ENCODE assay signal across 12 cellular contexts in the genomic region with DNA sequence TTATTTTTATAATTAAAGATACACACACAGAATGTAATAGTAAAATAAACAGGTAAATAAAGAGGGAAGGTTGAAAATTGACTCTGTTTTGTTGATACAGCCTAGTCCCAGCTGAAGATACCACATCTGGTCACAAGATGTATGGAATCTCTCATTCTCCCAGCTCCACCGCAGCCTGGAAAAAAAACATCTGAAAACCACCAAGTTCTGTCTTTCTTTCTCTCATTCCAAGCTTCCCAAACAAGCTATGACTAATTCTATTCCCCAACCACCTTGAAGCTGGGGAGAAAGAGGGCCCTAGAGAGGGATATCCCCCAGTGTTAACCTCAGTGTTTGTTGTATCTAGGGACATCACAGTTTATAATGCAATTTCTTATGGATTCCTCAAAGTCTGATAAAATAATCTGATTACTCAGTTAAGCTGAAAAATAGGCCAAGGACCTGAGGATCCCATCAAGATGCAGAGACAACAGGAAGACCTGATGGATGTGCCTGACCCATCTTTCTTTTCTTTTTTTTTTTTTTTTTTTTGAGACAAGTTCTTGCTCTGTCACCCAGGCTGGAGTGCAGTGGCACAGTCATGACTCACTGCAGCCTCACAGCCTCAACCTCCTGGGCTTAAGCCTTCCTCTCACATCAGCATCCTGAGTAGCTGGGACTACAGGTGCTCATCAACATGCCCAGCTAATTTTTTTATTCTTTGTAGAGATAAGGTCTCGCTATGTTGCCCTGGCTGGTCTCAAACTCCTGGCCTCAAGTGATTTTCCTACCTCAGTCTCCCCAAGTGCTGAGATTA. TPM values are rescaled to one million over a fixed set of nuclear protein-coding genes. Genes with fewer than 3 reads are reported as not detected.
DNase-seq lines count a peak whose midpoint lies in the region; ATAC-seq and TF ChIP-seq lines count a peak whose summit lies in the region.
"Had no signal": no experiment of that assay in that cellular context is flagged by ENCODE, and none has a peak within 500 bp of the region (broad histone marks: within the 10 kb centered on the region; RNA-seq: fewer than 3 reads in every experiment).

No MANE protein-coding gene starts in this region.

- no peaks in the 10 kb centered on the region for H3K36me3 ChIP-seq in kidney epithelial cell (ENCODE audit: control insufficient read depth, insufficient read depth, low read length)
- no peaks in the 10 kb centered on the region for H3K36me3 ChIP-seq in mucosa of descending colon (ENCODE audit: low read depth)
- H3K36me3 ChIP-seq in mesendoderm (ENCODE audit: control insufficient read depth, insufficient read depth, low read length): no peaks in the 10 kb centered on the region

- H3K79me1 ChIP-seq in mesendoderm (ENCODE audit: low read length): no peaks in the 10 kb centered on the region

- H3K4me1 ChIP-seq in mucosa of descending colon (ENCODE audit: low read depth) (peaks cover 4% of the 10 kb centered on the region), mesendoderm (ENCODE audit: control insufficient read depth, low read depth, low read length) (no peaks in the 10 kb centered on the region)

- intact Hi-C loops in mucosa of descending colon (cut with DNase I, micrococcal nuclease): no loop called here

- H3K4me3 Mint-ChIP-seq in brain: no peak overlapping the region
- H3K4me3 Mint-ChIP-seq in T-cell: no peak overlapping the region
- H3K4me3 Mint-ChIP-seq: activated naive CD8-positive, alpha-beta T cell; CD4-positive, CD25-positive, alpha-beta regulatory T cell; natural killer cell treated with Interleukin-12 subunit alpha and Interleukin-12 subunit beta and Interleukin-15 and Interleukin-18, amount 100 ng/mL, for 72 hours had no signal

- no peak overlapping the region for H2BK15ac ChIP-seq in mesendoderm (replicated peaks; ENCODE audit: low read depth)

- POLR2A ChIA-PET in T-cell (lab: Charles Lee): no interaction called here

- H2AK5ac ChIP-seq in mesendoderm (ENCODE audit: low read length): no peak overlapping the region

- H3K4me2 ChIP-seq in mesendoderm (ENCODE audit: low read length): no peak overlapping the region

- H3K27ac Mint-ChIP-seq in brain: peak overlapping the region in 4 of 5 experiments; percentile 7 to 94 (median 53)
- H3K27ac Mint-ChIP-seq in T-cell: no peak overlapping the region
- H3K27ac Mint-ChIP-seq: activated naive CD8-positive, alpha-beta T cell; natural killer cell treated with Interleukin-12 subunit alpha and Interleukin-12 subunit beta and Interleukin-15 and Interleukin-18, amount 100 ng/mL, for 72 hours had no signal

- H3K27me3 ChIP-seq in kidney epithelial cell (ENCODE audit: control insufficient read depth, insufficient read depth, low read length) (no peaks in the 10 kb centered on the region), mesendoderm (ENCODE audit: insufficient read depth, low read length, poor library complexity) (no peaks in the 10 kb centered on the region)

- peaks cover 0 to under 1% (median 0%) of the 10 kb centered on the region in 5 experiments for H3K9me3 Mint-ChIP-seq in brain
- no peaks in the 10 kb centered on the region for H3K9me3 Mint-ChIP-seq in T-cell
- H3K9me3 Mint-ChIP-seq: CD4-positive, CD25-positive, alpha-beta regulatory T cell; natural killer cell treated with Interleukin-12 subunit alpha and Interleukin-12 subunit beta and Interleukin-15 and Interleukin-18, amount 100 ng/mL, for 72 hours had no signal

- WGBS in mesendoderm (ENCODE audit: extremely low coverage, insufficient coverage, low lambda C conversion rate): no CpG with 5 or more reads among the region's 2 CpGs

- H3K27ac ChIP-seq in mesendoderm (ENCODE audit: low read depth, low read length): no peak overlapping the region

- H3K4me1 Mint-ChIP-seq in brain (peaks cover 83% of the 10 kb centered on the region), T-cell (no peaks in the 10 kb centered on the region)

- CTCF ChIA-PET in T-cell (lab: Charles Lee): no interaction called here

- no peak overlapping the region for H3K23ac ChIP-seq in mesendoderm (ENCODE audit: low read length)

- no peak overlapping the region for H3K56ac ChIP-seq in mesendoderm (ENCODE audit: low read length)

- H3K4ac ChIP-seq in mesendoderm (ENCODE audit: low read depth, low read length): no peak overlapping the region

- no peak overlapping the region for H4K8ac ChIP-seq in mesendoderm (ENCODE audit: low read depth, low read length)

- no peak overlapping the region for H2BK5ac ChIP-seq in mesendoderm (ENCODE audit: low read length)

- H3K9me3 ChIP-seq in mucosa of descending colon: no peaks in the 10 kb centered on the region

- H4K5ac ChIP-seq in mesendoderm (ENCODE audit: low read length): no peak overlapping the region

- TF ChIP-seq CTCF in HFF-Myc (IDR thresholded peaks at IDR 0.05; ENCODE audit: low read depth, low read length, missing control alignments) (no peak), brain (conservative IDR thresholded peaks at IDR 0.05) (no peak), kidney epithelial cell (IDR thresholded peaks at IDR 0.05; ENCODE audit: insufficient read depth, low read length, poor library complexity, severe bottlenecking) (no peak), mucosa of descending colon (IDR thresholded peaks at IDR 0.05) (no peak)

- H3K36me3 Mint-ChIP-seq in brain (peaks cover 37% of the 10 kb centered on the region), T-cell (no peaks in the 10 kb centered on the region)
- H3K36me3 Mint-ChIP-seq: activated naive CD8-positive, alpha-beta T cell; CD4-positive, CD25-positive, alpha-beta regulatory T cell; natural killer cell treated with Interleukin-12 subunit alpha and Interleukin-12 subunit beta and Interleukin-15 and Interleukin-18, amount 100 ng/mL, for 72 hours had no signal

- H3K9ac ChIP-seq in mesendoderm (ENCODE audit: low read length): no peak overlapping the region

- no peaks in the 10 kb centered on the region for H3K79me2 ChIP-seq in mesendoderm (ENCODE audit: control insufficient read depth, insufficient read depth, low read length)

- DNase-seq in Caki2 (ENCODE audit: low read depth) (peak; percentile 21), HFF-Myc (ENCODE audit: extremely low read depth, low read depth) (peak; percentile 79), kidney epithelial cell (ENCODE audit: low read depth) (peak; percentile 25), T-cell (no peak), mucosa of descending colon (no peak), mesendoderm (no peak), NCI-H146 (lab: John Stamatoyannopoulos, UW) (no peak)
- DNase-seq: CD4-positive, CD25-positive, alpha-beta regulatory T cell; glutamatergic neuron had no signal

- no peak overlapping the region for H2BK120ac ChIP-seq in mesendoderm (ENCODE audit: low read depth, low read length)

- ATAC-seq in T-cell (replicated peaks in 1 of 4) (no peak), mucosa of descending colon (no peak)
- ATAC-seq: natural killer cell treated with Interleukin-12 subunit alpha and Interleukin-12 subunit beta and Interleukin-15 and Interleukin-18, amount 100 ng/mL, for 72 hours had no signal

- no peak overlapping the region for H3K18ac ChIP-seq in mesendoderm (ENCODE audit: low read length)

- in situ Hi-C loops in Caki2 (cut with HindIII; ENCODE audit: low pct_unique_long_range_greater_than_20kb, low sequenced_read_pairs): no loop called here

- H3K4me3 ChIP-seq in HFF-Myc (replicated peaks; ENCODE audit: low read depth, low read length): no peak overlapping the region
- no peak overlapping the region for H3K4me3 ChIP-seq in kidney epithelial cell (ENCODE audit: low read depth, low read length)
- no peak overlapping the region for H3K4me3 ChIP-seq in mucosa of descending colon
- no peak overlapping the region for H3K4me3 ChIP-seq in mesendoderm (ENCODE audit: low read length)

- H3K27me3 Mint-ChIP-seq in brain: no peaks in the 10 kb centered on the region
- H3K27me3 Mint-ChIP-seq in T-cell: peaks cover 0 to under 1% of the 10 kb centered on the region in 2 donors
- H3K27me3 Mint-ChIP-seq: activated naive CD8-positive, alpha-beta T cell; CD4-positive, CD25-positive, alpha-beta regulatory T cell had no signal

RNA-seq across cellular contexts. Expression of gene SRGAP3, which starts 38.1 kb away (rescaled TPM):
- total RNA-seq in Caki2 (2014; rRNA removed; shearing (Covaris generic); ENCODE audit: low replicate concordance): 1.8 and 7.6 TPM in 2 replicates
- polyA plus RNA-seq in brain (ENCODE audit: insufficient read depth, low read depth, low replicate concordance): 9.8 TPM
- 2.7 and 4.9 TPM in 2 replicates for total RNA-seq in kidney epithelial cell
- 1 to 10 TPM; 1.4 to 4.4 (median 2.8) TPM for total RNA-seq in T-cell
- 1 to 10 TPM; 6.4 to 9.0 (median 8.6) TPM for total RNA-seq in mucosa of descending colon
- 1.6 TPM for polyA plus RNA-seq in mesendoderm (2013, experiment 1 of 2)
- polyA plus RNA-seq in mesendoderm (2013, experiment 2 of 2): 2.1 TPM

Comparison
In these comparisons a context has a peak if more than half of its experiments do, and no peak if none do; other contexts are left out.
1. DNase-seq: peak in Caki2 (single experiment), HFF-Myc (single experiment) and kidney epithelial cell (single experiment); none in T-cell (0 of 34), mucosa of descending colon (0 of 3), mesendoderm (single experiment) and NCI-H146 (single experiment).
2. H3K27ac Mint-ChIP-seq: peak in brain (4 of 5); none in T-cell (0 of 2).